Comparison of ENCODE assay signal across 2 cellular contexts in genomic region chr5:1347571-1347970, GRCh38.
TF ChIP-seq lines count a peak whose summit lies in the region.

No MANE protein-coding gene starts in this region.

TF ChIP-seq in HepG2, 621 proteins besides CTCF, POLR2A, EP300 and RAD21:
- TF ChIP-seq ZNF225 (CRISPR knock-in tag; IDR thresholded peaks at IDR 0.05), result no peak
- TF ChIP-seq ZC3H13 (CRISPR knock-in tag; IDR thresholded peaks at IDR 0.05), result 0 out of 2 replicates have a peak, but pooled peaks have one; percentile 28

TF ChIP-seq in H1, 55 proteins besides CTCF, POLR2A, EP300 and RAD21:
- TF ChIP-seq BACH1 (IDR thresholded peaks at IDR 0.05; ENCODE audit: low read length) (no peak), TEAD4 (IDR thresholded peaks at IDR 0.05; ENCODE audit: low read depth, low read length) (no peak), SAP30 (IDR thresholded peaks at IDR 0.05; ENCODE audit: insufficient read depth, insufficient replicate concordance, low read length) (no peak), SIX5 (IDR thresholded peaks at IDR 0.05; ENCODE audit: low read depth, low read length) (no peak), CBX8 (IDR thresholded peaks at IDR 0.05; ENCODE audit: borderline replicate concordance, low read depth, low read length) (no peak), SIRT6 (IDR thresholded peaks at IDR 0.05; ENCODE audit: low read length) (no peak), KDM4A (IDR thresholded peaks at IDR 0.05; ENCODE audit: low read depth, low read length, severe bottlenecking) (no peak), ATF3 (IDR thresholded peaks at IDR 0.05; ENCODE audit: insufficient read depth, low read depth, low read length) (no peak), YY1 (IDR thresholded peaks at IDR 0.05; ENCODE audit: low read depth, low read length) (no peak), KDM1A (IDR thresholded peaks at IDR 0.05; ENCODE audit: borderline replicate concordance, low read length) (no peak), GABPA (IDR thresholded peaks at IDR 0.05; ENCODE audit: borderline replicate concordance, insufficient read depth, low read length) (no peak)
